1 cellular context compared by ENCODE assay signal in the genomic region with DNA sequence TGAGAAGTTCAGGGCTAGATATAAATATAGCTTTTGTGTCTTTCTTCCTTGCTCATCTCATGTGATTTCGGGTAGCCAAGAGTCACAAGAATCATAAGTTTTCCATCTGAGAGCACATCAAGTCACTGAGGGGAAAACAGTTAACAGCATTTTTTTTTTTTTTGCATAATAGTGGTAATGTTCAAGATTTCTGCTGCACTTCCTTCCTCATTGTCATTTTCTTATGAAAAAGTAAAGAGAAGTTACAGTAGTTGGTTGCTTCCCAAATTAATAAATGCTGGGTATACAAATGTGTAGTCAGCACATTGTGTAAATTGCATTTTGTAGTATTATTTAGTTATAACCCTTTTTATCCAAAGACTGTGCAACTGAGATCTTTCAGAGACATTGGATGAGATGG.
TF ChIP-seq lines count a peak whose summit lies in the region.

No MANE protein-coding gene starts in this region.

TF ChIP-seq in liver, 16 proteins besides CTCF, POLR2A, EP300 and RAD21 (continued from another document):
- TF ChIP-seq, protein P1, sequence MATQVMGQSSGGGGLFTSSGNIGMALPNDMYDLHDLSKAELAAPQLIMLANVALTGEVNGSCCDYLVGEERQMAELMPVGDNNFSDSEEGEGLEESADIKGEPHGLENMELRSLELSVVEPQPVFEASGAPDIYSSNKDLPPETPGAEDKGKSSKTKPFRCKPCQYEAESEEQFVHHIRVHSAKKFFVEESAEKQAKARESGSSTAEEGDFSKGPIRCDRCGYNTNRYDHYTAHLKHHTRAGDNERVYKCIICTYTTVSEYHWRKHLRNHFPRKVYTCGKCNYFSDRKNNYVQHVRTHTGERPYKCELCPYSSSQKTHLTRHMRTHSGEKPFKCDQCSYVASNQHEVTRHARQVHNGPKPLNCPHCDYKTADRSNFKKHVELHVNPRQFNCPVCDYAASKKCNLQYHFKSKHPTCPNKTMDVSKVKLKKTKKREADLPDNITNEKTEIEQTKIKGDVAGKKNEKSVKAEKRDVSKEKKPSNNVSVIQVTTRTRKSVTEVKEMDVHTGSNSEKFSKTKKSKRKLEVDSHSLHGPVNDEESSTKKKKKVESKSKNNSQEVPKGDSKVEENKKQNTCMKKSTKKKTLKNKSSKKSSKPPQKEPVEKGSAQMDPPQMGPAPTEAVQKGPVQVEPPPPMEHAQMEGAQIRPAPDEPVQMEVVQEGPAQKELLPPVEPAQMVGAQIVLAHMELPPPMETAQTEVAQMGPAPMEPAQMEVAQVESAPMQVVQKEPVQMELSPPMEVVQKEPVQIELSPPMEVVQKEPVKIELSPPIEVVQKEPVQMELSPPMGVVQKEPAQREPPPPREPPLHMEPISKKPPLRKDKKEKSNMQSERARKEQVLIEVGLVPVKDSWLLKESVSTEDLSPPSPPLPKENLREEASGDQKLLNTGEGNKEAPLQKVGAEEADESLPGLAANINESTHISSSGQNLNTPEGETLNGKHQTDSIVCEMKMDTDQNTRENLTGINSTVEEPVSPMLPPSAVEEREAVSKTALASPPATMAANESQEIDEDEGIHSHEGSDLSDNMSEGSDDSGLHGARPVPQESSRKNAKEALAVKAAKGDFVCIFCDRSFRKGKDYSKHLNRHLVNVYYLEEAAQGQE (IDR thresholded peaks at IDR 0.05), result no peak
